ENCODE assay signal across 7 cellular contexts in the genomic region with DNA sequence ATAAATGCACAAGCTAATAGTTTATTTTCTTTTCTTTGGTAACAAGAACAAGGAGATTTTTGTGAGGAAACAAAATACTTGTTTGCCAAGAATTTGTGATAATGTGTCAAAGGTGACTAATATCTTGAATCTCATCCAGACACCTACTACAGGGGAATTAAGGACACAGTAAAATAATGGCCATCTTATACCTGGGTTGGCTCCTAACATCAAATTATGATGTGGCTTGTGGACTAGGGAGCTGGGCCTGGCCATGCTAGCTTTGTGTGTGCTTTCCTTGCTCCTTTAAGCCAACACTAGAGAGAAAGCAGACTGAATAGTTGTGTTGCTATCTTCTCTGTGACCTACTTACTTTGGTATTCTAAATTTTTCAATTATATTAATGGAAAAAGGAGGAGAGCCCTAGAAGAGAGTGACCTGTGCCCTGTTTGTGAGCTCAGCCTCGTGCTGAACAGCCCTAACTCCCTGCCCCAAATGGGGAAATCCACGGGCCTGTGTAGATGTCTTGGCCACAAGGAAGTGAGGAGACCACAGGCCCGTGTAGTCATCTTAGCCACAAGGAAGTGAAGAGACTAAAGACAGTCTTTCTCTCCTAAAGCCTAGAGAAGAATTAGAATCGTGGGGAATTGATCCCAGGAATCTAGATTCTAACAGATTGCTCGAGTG. TPM values are rescaled to one million over a fixed set of nuclear protein-coding genes. Genes with fewer than 3 reads are reported as not detected.
DNase-seq lines count a peak whose midpoint lies in the region; ATAC-seq and TF ChIP-seq lines count a peak whose summit lies in the region.

No MANE protein-coding gene starts in this region.

- WGBS in tibial nerve, 2 donors: 44 to 48% methylated on average over 5 of the region's 5 CpGs

- H3K27me3 ChIP-seq in tibial nerve (no peaks in the 10 kb centered on the region), BE2C (no peaks in the 10 kb centered on the region)

- DNase-seq in RPMI7951 (ENCODE audit: low read depth) (peak; percentile 81), cardiac septum (ENCODE audit: low spot score) (peak; percentile 82), tibial nerve (ENCODE audit: low spot score in 2 of 2) (no peak), cerebellar cortex (ENCODE audit: low spot score) (no peak), BE2C (no peak)

- ATAC-seq in GM19351 (IDR thresholded peaks at IDR 0.05; ENCODE audit: unreplicated experiment) (peak; percentile 99), HG03064 (IDR thresholded peaks at IDR 0.05; ENCODE audit: low read depth, unreplicated experiment) (peak; percentile 97)

- H3K4me1 ChIP-seq in tibial nerve: peaks cover 0 to 45% (median 18%) of the 10 kb centered on the region in 4 donors
- H3K4me1 ChIP-seq in BE2C: no peaks in the 10 kb centered on the region

- intact Hi-C loops in cardiac septum (cut with DNase I): no loop called here

- no peak for TF ChIP-seq CTCF in tibial nerve (IDR thresholded peaks at IDR 0.05)
- no peak for TF ChIP-seq CTCF in BE2C (IDR thresholded peaks at IDR 0.05; ENCODE audit: low read depth, low read length)

- no peaks in the 10 kb centered on the region for H3K9me3 ChIP-seq in tibial nerve
- H3K9me3 ChIP-seq in BE2C: no peaks in the 10 kb centered on the region

- no peak for TF ChIP-seq POLR2A in tibial nerve (IDR thresholded peaks at IDR 0.05)

- peak overlapping the region in 3 of 4 donors; percentile 38 to 76 (median 74) for H3K27ac ChIP-seq in tibial nerve

- H3K4me3 ChIP-seq in tibial nerve: no peak overlapping the region
- H3K4me3 ChIP-seq in BE2C (ENCODE audit: low read depth, low read length): no peak overlapping the region

- TF ChIP-seq EP300 in tibial nerve (IDR thresholded peaks at IDR 0.05): peak in 1 of 2 donors; percentile 41

- H3K36me3 ChIP-seq in tibial nerve (no peaks in the 10 kb centered on the region), BE2C (no peaks in the 10 kb centered on the region)

RNA-seq across cellular contexts. Expression of a gene that starts 23.3 kb away (rescaled TPM):
- total RNA-seq in RPMI7951 (2014; rRNA removed; shearing (Covaris generic)): 12.5 and 16.0 TPM in 2 replicates
- 60.1 TPM for total RNA-seq in cardiac septum
- total RNA-seq in tibial nerve: 10 to 100 TPM; 41.6 to 71.2 (median 62.0) TPM
- 0.79 TPM for polyA plus RNA-seq in BE2C (2012; ENCODE audit: insufficient read depth, insufficient read length, low read depth)

Comparison
In these comparisons a context has a peak if more than half of its experiments do, and no peak if none do; other contexts are left out.
1. DNase-seq: peak in RPMI7951 (single experiment) and cardiac septum (single experiment); none in tibial nerve (0 of 2), cerebellar cortex (single experiment) and BE2C (single experiment).